27 cellular contexts compared by ENCODE assay signal in the genomic region with DNA sequence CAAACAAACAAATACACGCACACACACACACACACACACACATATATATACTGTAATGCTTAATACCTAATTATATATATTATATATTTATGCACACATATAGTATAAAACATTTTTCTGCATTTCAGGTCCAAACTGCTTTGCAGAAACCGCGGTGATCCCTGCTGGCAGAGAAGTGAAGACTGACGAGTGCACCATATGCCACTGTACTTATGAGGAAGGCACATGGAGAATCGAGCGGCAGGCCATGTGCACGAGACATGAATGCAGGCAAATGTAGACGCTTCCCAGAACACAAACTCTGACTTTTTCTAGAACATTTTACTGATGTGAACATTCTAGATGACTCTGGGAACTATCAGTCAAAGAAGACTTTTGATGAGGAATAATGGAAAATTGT.
"Had no signal": no experiment of that assay in that cellular context is flagged by ENCODE, and none has a peak within 500 bp of the region (broad histone marks: within the 10 kb centered on the region; RNA-seq: fewer than 3 reads in every experiment).

No MANE protein-coding gene starts in this region.

- DNase-seq: activated CD4-positive, alpha-beta memory T cell treated with anti-CD3 and anti-CD28 coated beads, Interleukin-2, amount 10 ng/mL, durations not matched to agents 7 days and 5 days; activated CD4-positive, alpha-beta T cell treated with anti-CD3 and anti-CD28 coated beads for 1 hour; activated CD4-positive, alpha-beta T cell treated with anti-CD3 and anti-CD28 coated beads for 48 hours; activated CD4-positive, CD25-positive, alpha-beta regulatory T cell; activated CD8-positive, alpha-beta memory T cell treated with anti-CD3 and anti-CD28 coated beads for 24 hours; activated CD8-positive, alpha-beta memory T cell treated with anti-CD3 and anti-CD28 coated beads, Interleukin-2, amount 10 ng/mL, durations not matched to agents 7 days and 5 days; activated CD8-positive, alpha-beta memory T cell treated with anti-CD3 and anti-CD28 coated beads, Interleukin-2, amount 50 U/mL, for 48 hours; activated effector memory CD4-positive, alpha-beta T cell treated with Interleukin-2 at 50 U/mL for 16 hours; activated naive CD8-positive, alpha-beta T cell treated with anti-CD3 and anti-CD28 coated beads, Interleukin-2, amount 10 ng/mL, durations not matched to agents 7 days and 5 days; activated T-cell treated with anti-CD3 and anti-CD28 coated beads, Interleukin-2, amount 50 U/mL, for 48 hours; body of pancreas; colonic mucosa; Karpas-422; NCI-H1105; NCI-H1417 treated with DMSO at 0.1 percent for 48 hours; NCI-H2029; NCI-H2227 treated with DMSO at 0.1 percent for 48 hours; NCI-H526 treated with DMSO at 0.1 percent for 48 hours; NCI-H774; SHP77; SJCRH30; T1000; WERI-Rb-1 had no signal

- H3K27me3 ChIP-seq: body of pancreas, breast epithelium, colonic mucosa, SJCRH30 had no signal

- H3K4me3 Mint-ChIP-seq: activated CD4-positive, alpha-beta memory T cell treated with anti-CD3 and anti-CD28 coated beads, Interleukin-2, amount 10 ng/mL, durations not matched to agents 7 days and 5 days; activated CD8-positive, alpha-beta memory T cell treated with anti-CD3 and anti-CD28 coated beads, Interleukin-2, amount 10 ng/mL, durations not matched to agents 7 days and 5 days; activated naive CD4-positive, alpha-beta T cell treated with anti-CD3 and anti-CD28 coated beads, Interleukin-2, amount 50 U/mL, for 24 hours; activated naive CD8-positive, alpha-beta T cell treated with anti-CD3 and anti-CD28 coated beads, Interleukin-2, amount 10 ng/mL, durations not matched to agents 7 days and 5 days had no signal

- H3K27me3 Mint-ChIP-seq: activated CD4-positive, alpha-beta memory T cell treated with anti-CD3 and anti-CD28 coated beads, Interleukin-2, amount 10 ng/mL, durations not matched to agents 7 days and 5 days; activated CD8-positive, alpha-beta memory T cell treated with anti-CD3 and anti-CD28 coated beads, Interleukin-2, amount 10 ng/mL, durations not matched to agents 7 days and 5 days had no signal

- H3K27ac Mint-ChIP-seq: activated CD4-positive, alpha-beta memory T cell treated with anti-CD3 and anti-CD28 coated beads, Interleukin-2, amount 10 ng/mL, durations not matched to agents 7 days and 5 days; activated CD8-positive, alpha-beta memory T cell treated with anti-CD3 and anti-CD28 coated beads, Interleukin-2, amount 10 ng/mL, durations not matched to agents 7 days and 5 days; activated naive CD4-positive, alpha-beta T cell treated with anti-CD3 and anti-CD28 coated beads, Interleukin-2, amount 50 U/mL, for 24 hours; activated naive CD8-positive, alpha-beta T cell treated with anti-CD3 and anti-CD28 coated beads, Interleukin-2, amount 10 ng/mL, durations not matched to agents 7 days and 5 days had no signal

- ATAC-seq: activated CD8-positive, alpha-beta memory T cell treated with anti-CD3 and anti-CD28 coated beads, Interleukin-2, amount 10 ng/mL, durations not matched to agents 7 days and 5 days; body of pancreas; Panc1 had no signal

- H3K4me3 ChIP-seq: body of pancreas, breast epithelium, colonic mucosa, SJCRH30, SK-N-MC had no signal

- H3K9me3 ChIP-seq: body of pancreas, breast epithelium, colonic mucosa, SJCRH30 had no signal

- H3K9me3 Mint-ChIP-seq: activated CD4-positive, alpha-beta memory T cell treated with anti-CD3 and anti-CD28 coated beads, Interleukin-2, amount 10 ng/mL, durations not matched to agents 7 days and 5 days; activated naive CD8-positive, alpha-beta T cell treated with anti-CD3 and anti-CD28 coated beads, Interleukin-2, amount 10 ng/mL, durations not matched to agents 7 days and 5 days had no signal

- H3K4me1 ChIP-seq: body of pancreas, breast epithelium, colonic mucosa, SJCRH30 had no signal

- H3K4me1 Mint-ChIP-seq: activated CD4-positive, alpha-beta memory T cell treated with anti-CD3 and anti-CD28 coated beads, Interleukin-2, amount 10 ng/mL, durations not matched to agents 7 days and 5 days; activated CD8-positive, alpha-beta memory T cell treated with anti-CD3 and anti-CD28 coated beads, Interleukin-2, amount 10 ng/mL, durations not matched to agents 7 days and 5 days; activated naive CD4-positive, alpha-beta T cell treated with anti-CD3 and anti-CD28 coated beads, Interleukin-2, amount 50 U/mL, for 24 hours; activated naive CD8-positive, alpha-beta T cell treated with anti-CD3 and anti-CD28 coated beads, Interleukin-2, amount 10 ng/mL, durations not matched to agents 7 days and 5 days had no signal

- H3K36me3 ChIP-seq: breast epithelium, colonic mucosa, SJCRH30, WERI-Rb-1 had no signal

- H3K36me3 Mint-ChIP-seq: activated CD8-positive, alpha-beta memory T cell treated with anti-CD3 and anti-CD28 coated beads, Interleukin-2, amount 10 ng/mL, durations not matched to agents 7 days and 5 days; activated naive CD8-positive, alpha-beta T cell treated with anti-CD3 and anti-CD28 coated beads, Interleukin-2, amount 10 ng/mL, durations not matched to agents 7 days and 5 days had no signal

- H3K27ac ChIP-seq: body of pancreas, breast epithelium, colonic mucosa, SJCRH30, SK-N-MC, WERI-Rb-1 had no signal
